Comparison of ENCODE assay signal across 23 cellular contexts in the genomic region with DNA sequence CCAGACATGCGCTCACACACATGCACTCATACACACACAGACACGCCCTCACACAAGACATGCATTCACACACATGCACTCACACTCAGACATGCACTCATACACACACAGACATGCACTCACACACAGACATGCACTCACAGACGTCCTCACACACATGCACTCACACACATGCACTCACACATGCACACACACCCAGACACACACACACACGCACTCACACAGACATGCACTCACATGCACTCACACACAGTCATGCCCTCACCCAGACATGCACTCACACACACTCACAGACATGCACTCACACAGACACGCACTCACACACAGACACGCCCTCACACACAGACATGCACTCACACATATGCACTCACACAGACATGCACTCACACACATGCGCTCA. TPM values are rescaled to one million over a fixed set of nuclear protein-coding genes. Genes with fewer than 3 reads are reported as not detected.
"Had no signal": no experiment of that assay in that cellular context is flagged by ENCODE, and none has a peak within 500 bp of the region (broad histone marks: within the 10 kb centered on the region; RNA-seq: fewer than 3 reads in every experiment).

No MANE protein-coding gene starts in this region.

- H3K36me3 ChIP-seq: transverse colon had no signal

- H3K4me3 ChIP-seq: body of pancreas, coronary artery, dorsolateral prefrontal cortex, hepatocyte, transverse colon had no signal

- H3K79me2 ChIP-seq: hepatocyte had no signal

- ATAC-seq: activated CD8-positive, alpha-beta memory T cell treated with anti-CD3 and anti-CD28 coated beads, Interleukin-2, amount 10 ng/mL, durations not matched to agents 7 days and 5 days; activated CD8-positive, alpha-beta T cell treated with anti-CD3 and anti-CD28 coated beads, Interleukin-2, amount 10 ng/mL, durations not matched to agents 7 days and 5 days; body of pancreas; left colon; naive thymus-derived CD8-positive, alpha-beta T cell; right cardiac atrium had no signal

- H3K4me2 ChIP-seq: hepatocyte had no signal

- H3K27ac ChIP-seq: body of pancreas, coronary artery, dorsolateral prefrontal cortex, hepatocyte, transverse colon had no signal

- FAIRE-seq: frontal cortex, keratinocyte had no signal

- H3K9me3 ChIP-seq: body of pancreas, transverse colon had no signal

- H2AFZ ChIP-seq: hepatocyte had no signal

- DNase-seq: activated B cell treated with CpG ODN at 0.5 μM for 24 hours; activated CD4-positive, alpha-beta T cell treated with anti-CD3 and anti-CD28 coated beads, Interleukin-2, amount 50 U/mL, for 1 hour; activated CD8-positive, alpha-beta memory T cell treated with anti-CD3 and anti-CD28 coated beads, Interleukin-2, amount 10 ng/mL, durations not matched to agents 7 days and 5 days; activated CD8-positive, alpha-beta T cell treated with anti-CD3 and anti-CD28 coated beads, Interleukin-2, amount 10 ng/mL, durations not matched to agents 7 days and 5 days; activated effector memory CD4-positive, alpha-beta T cell treated with Interleukin-2 at 50 U/mL for 16 hours; activated naive CD4-positive, alpha-beta T cell treated with Interleukin-2 at 50 U/mL for 16 hours; anterior cingulate cortex; body of pancreas; cerebellar nuclear complex; effector memory CD4-positive, alpha-beta T cell; left colon; naive thymus-derived CD8-positive, alpha-beta T cell; occipital lobe; stimulated activated CD4-positive, alpha-beta T cell treated with anti-CD3 and anti-CD28 coated beads, Interleukin-2, amount 100 ng/mL, for 48 hours; stimulated activated naive CD4-positive, alpha-beta T cell treated with Interleukin-2 at 50 U/mL for 16 hours; T-helper 2 cell; transverse colon had no signal

RNA-seq across cellular contexts. Expression of a gene that starts 2.1 kb away (rescaled TPM):
- polyA plus RNA-seq: keratinocyte had no signal
